In the genomic region with DNA sequence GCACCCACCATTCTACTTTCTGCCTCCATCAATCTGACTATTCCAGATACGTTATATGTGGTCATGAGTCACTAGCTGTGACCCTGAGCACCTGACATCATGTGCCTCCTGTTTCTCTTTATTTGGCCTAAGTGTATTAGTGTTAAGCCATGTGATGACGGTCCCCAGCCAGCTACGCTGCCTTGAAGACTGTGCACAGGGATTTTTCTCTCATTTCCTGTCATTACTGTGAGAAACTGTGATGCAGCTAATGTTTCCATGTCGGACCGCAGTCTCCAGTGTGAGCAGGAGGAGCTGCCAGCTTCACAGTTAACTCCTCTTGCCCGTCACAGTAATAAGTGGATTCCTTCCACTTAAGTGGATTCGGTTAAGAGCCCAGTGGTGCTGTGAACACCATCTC, we compare ENCODE assay signal across 16 cellular contexts. TPM values are rescaled to one million over a fixed set of nuclear protein-coding genes. Genes with fewer than 3 reads are reported as not detected.
DNase-seq lines count a peak whose midpoint lies in the region; ATAC-seq and TF ChIP-seq lines count a peak whose summit lies in the region.
"Had no signal": no experiment of that assay in that cellular context is flagged by ENCODE, and none has a peak within 500 bp of the region (broad histone marks: within the 10 kb centered on the region; RNA-seq: fewer than 3 reads in every experiment).

No MANE protein-coding gene starts in this region.

- TF ChIP-seq CTCF in AG10803 (conservative IDR thresholded peaks at IDR 0.05; ENCODE audit: low read length) (no peak), IMR-90 (conservative IDR thresholded peaks at IDR 0.05; ENCODE audit: low read depth, low read length) (no peak)

- H3K4me1 ChIP-seq in IMR-90 (ENCODE audit: control insufficient read depth, insufficient read depth, low read length): no peaks in the 10 kb centered on the region
- H3K4me1 ChIP-seq: breast epithelium had no signal

- H3K9ac ChIP-seq in IMR-90 (ENCODE audit: low read depth, low read length): no peak overlapping the region

- H3K23ac ChIP-seq in IMR-90 (ENCODE audit: low read depth, low read length): no peak overlapping the region

- ATAC-seq in IMR-90 (ENCODE audit: low read depth) (no peak), HG02981 (IDR thresholded peaks at IDR 0.05; ENCODE audit: unreplicated experiment) (no peak)

- no peak overlapping the region for H2BK120ac ChIP-seq in IMR-90 (ENCODE audit: low read depth, low read length)

- H3K9me1 ChIP-seq in IMR-90 (ENCODE audit: insufficient read depth, low read length): no peaks in the 10 kb centered on the region

- H3K4me2 ChIP-seq in IMR-90 (ENCODE audit: low read depth, low read length): no peak overlapping the region

- H2BK5ac ChIP-seq in IMR-90 (ENCODE audit: low read depth, low read length, poor library complexity, severe bottlenecking): no peak overlapping the region

- WGBS in IMR-90 (ENCODE audit: extremely low coverage in 2 of 2, insufficient read length in 1 of 2), 2 experiments: no CpG with 5 or more reads among the region's 7 CpGs

- DNase-seq in AG10803 (ENCODE audit: low read depth) (peak; percentile 21), IMR-90 (peak; percentile 10), myocyte (ENCODE audit: low read depth) (peak; percentile 12), NAMALWA (ENCODE audit: low spot score) (no peak), NCI-H1436 treated with DMSO at 0.1 percent for 48 hours (lab: John Stamatoyannopoulos, UW) (no peak), HuH-7.5 (ENCODE audit: low spot score) (no peak)
- DNase-seq: activated CD4-positive, CD25-positive, alpha-beta regulatory T cell treated with anti-CD3 and anti-CD28 coated beads, Interleukin-2, amount 50 U/mL, for 72 hours; activated naive CD4-positive, alpha-beta T cell treated with anti-CD3 and anti-CD28 coated beads for 36 hours; dorsolateral prefrontal cortex; erythroblast; NCI-H2107; Right ventricle myocardium superior had no signal

- H4K91ac ChIP-seq in IMR-90 (ENCODE audit: insufficient read depth, low read depth, low read length): no peak overlapping the region

- POLR2A ChIA-PET in IMR-90 (lab: Charles Lee; ENCODE audit: unreplicated experiment): interaction anchor here (0.7 kb wide), 1 partner anchor 81 kb away, joined by 4 read pairs; no protein-coding TSS in a partner anchor

- dilution Hi-C loops in IMR-90 (cut with HindIII; ENCODE audit: low sequenced_read_pairs, unreplicated experiment): no loop called here

- in situ Hi-C loops in IMR-90 (cut with MboI; ENCODE audit: low sequenced_read_pairs): loop anchor here (10.0 kb wide), 1 partner anchor 168 kb away; no protein-coding TSS in a partner anchor

- CTCF ChIA-PET in IMR-90 (lab: Yijun Ruan, JAX): interaction anchor here (0.7 to 0.9 kb wide), 2 partner anchors 64 to 645 kb away, joined by 3 to 5 read pairs; partner anchors contain the start of gene MRPS18A

- no peak overlapping the region for H3K4ac ChIP-seq in IMR-90 (ENCODE audit: low read depth, low read length)

- no peak overlapping the region for H4K5ac ChIP-seq in IMR-90 (ENCODE audit: low read depth, low read length)

- no peak overlapping the region for H2BK15ac ChIP-seq in IMR-90 (ENCODE audit: low read depth, low read length)

- no TSS peak for BruUV-seq in IMR-90 (replicated peaks; lab: Mats Ljungman, UMichigan)

- H2BK20ac ChIP-seq in IMR-90 (ENCODE audit: low read depth, low read length): no peak overlapping the region

- intact Hi-C loops in IMR-90 (cut with micrococcal nuclease): no loop called here

- H2AK9ac ChIP-seq in IMR-90 (replicated peaks; ENCODE audit: low read depth, low read length, poor library complexity): no peak overlapping the region

- H3K9me3 ChIP-seq in IMR-90 (ENCODE audit: control insufficient read depth, insufficient read depth, low read length): no peaks in the 10 kb centered on the region
- H3K9me3 ChIP-seq: breast epithelium had no signal

- no peaks in the 10 kb centered on the region for H3K36me3 ChIP-seq in IMR-90 (ENCODE audit: control insufficient read depth, insufficient read depth, low read length)
- H3K36me3 ChIP-seq: breast epithelium had no signal

- H3K79me1 ChIP-seq in IMR-90 (ENCODE audit: low read depth in 1 of 2, low read length in 2 of 2): no peaks in the 10 kb centered on the region

- no peak overlapping the region for H2AFZ ChIP-seq in IMR-90 (replicated peaks; ENCODE audit: low read length, poor library complexity)

- H3K4me3 ChIP-seq in AG10803 (ENCODE audit: low read length): no peak overlapping the region
- no peak overlapping the region for H3K4me3 ChIP-seq in IMR-90 (ENCODE audit: insufficient read depth, low read depth, low read length)
- H3K4me3 ChIP-seq: breast epithelium, dorsolateral prefrontal cortex had no signal

- H2AK5ac ChIP-seq in IMR-90 (ENCODE audit: low read depth, low read length): no peak overlapping the region

- TF ChIP-seq RAD21 in IMR-90 (IDR thresholded peaks at IDR 0.05; ENCODE audit: low read length): no peak

- H3K56ac ChIP-seq in IMR-90 (ENCODE audit: extremely low read depth, insufficient read depth, low read length): no peak overlapping the region

- no peak for TF ChIP-seq POLR2A in IMR-90 (IDR thresholded peaks at IDR 0.05; ENCODE audit: low read depth, low read length)

- no peak overlapping the region for H4K8ac ChIP-seq in IMR-90 (ENCODE audit: low read depth in 2 of 2, low read length in 2 of 2)

- H3K18ac ChIP-seq in IMR-90 (ENCODE audit: low read depth, low read length): no peak overlapping the region

- no peaks in the 10 kb centered on the region for H4K20me1 ChIP-seq in IMR-90 (ENCODE audit: insufficient read depth, low read length)

- no peak overlapping the region for H3K14ac ChIP-seq in IMR-90 (replicated peaks; ENCODE audit: low read depth, low read length)

- H3K27ac ChIP-seq in IMR-90 (ENCODE audit: insufficient read depth, low read length): no peak overlapping the region
- peak overlapping the region; percentile 26 for H3K27ac ChIP-seq in angular gyrus (ENCODE audit: low read depth, low read length)

- peaks cover 70% of the 10 kb centered on the region for H3K27me3 ChIP-seq in IMR-90 (ENCODE audit: control insufficient read depth, insufficient read depth, low read length)

TF ChIP-seq in IMR-90, 13 proteins besides CTCF, POLR2A, EP300 and RAD21:
- no peak for TF ChIP-seq USF2 (IDR thresholded peaks at IDR 0.05; ENCODE audit: low read depth, low read length)
- no peak for TF ChIP-seq NFE2L2 (IDR thresholded peaks at IDR 0.05; ENCODE audit: low read depth, low read length)
- TF ChIP-seq RCOR1 (IDR thresholded peaks at IDR 0.05; ENCODE audit: insufficient replicate concordance, low read length): no peak
- no peak for TF ChIP-seq MAFK (IDR thresholded peaks at IDR 0.05; ENCODE audit: low read depth, low read length)
- TF ChIP-seq FOS (IDR thresholded peaks at IDR 0.05; ENCODE audit: low read depth, low read length): no peak
- no peak for TF ChIP-seq CEBPB (IDR thresholded peaks at IDR 0.05; ENCODE audit: low read depth, low read length)
- TF ChIP-seq RFX5 (IDR thresholded peaks at IDR 0.05; ENCODE audit: low read depth, low read length): no peak
- TF ChIP-seq, protein P1, sequence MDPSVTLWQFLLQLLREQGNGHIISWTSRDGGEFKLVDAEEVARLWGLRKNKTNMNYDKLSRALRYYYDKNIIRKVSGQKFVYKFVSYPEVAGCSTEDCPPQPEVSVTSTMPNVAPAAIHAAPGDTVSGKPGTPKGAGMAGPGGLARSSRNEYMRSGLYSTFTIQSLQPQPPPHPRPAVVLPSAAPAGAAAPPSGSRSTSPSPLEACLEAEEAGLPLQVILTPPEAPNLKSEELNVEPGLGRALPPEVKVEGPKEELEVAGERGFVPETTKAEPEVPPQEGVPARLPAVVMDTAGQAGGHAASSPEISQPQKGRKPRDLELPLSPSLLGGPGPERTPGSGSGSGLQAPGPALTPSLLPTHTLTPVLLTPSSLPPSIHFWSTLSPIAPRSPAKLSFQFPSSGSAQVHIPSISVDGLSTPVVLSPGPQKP (IDR thresholded peaks at IDR 0.05; ENCODE audit: borderline replicate concordance, low read depth, low read length): no peak
- TF ChIP-seq SMC3 (IDR thresholded peaks at IDR 0.05; ENCODE audit: low read depth, low read length): no peak
- no peak for TF ChIP-seq MXI1 (IDR thresholded peaks at IDR 0.05; ENCODE audit: borderline replicate concordance, low read depth, low read length)
- no peak for TF ChIP-seq CHD1 (IDR thresholded peaks at IDR 0.05; ENCODE audit: low read depth, low read length)
- TF ChIP-seq BHLHE40 (IDR thresholded peaks at IDR 0.05; ENCODE audit: low read depth, low read length): no peak

RNA-seq across cellular contexts. Expression of gene SPATS1, which starts 9.9 kb away (rescaled TPM):
- total RNA-seq in IMR-90 (2012; rRNA removed): not detected in 2 replicates
- polyA plus RNA-seq in IMR-90 (2012; rRNA removed): not detected in 2 replicates
- not detected in 2 replicates for polyA plus RNA-seq in IMR-90 (2012; cell fraction: cytosol; rRNA removed)
- not detected in 2 replicates for polyA plus RNA-seq in IMR-90 (2012; cell fraction: nucleus; rRNA removed; ENCODE audit: low replicate concordance)
- total RNA-seq in myocyte: not detected in 2 replicates
- not detected for polyA plus RNA-seq in myocyte (2012)
- total RNA-seq: activated naive CD4-positive, alpha-beta T cell treated with anti-CD3 and anti-CD28 coated beads for 36 hours; breast epithelium; Right ventricle myocardium superior; subcutaneous adipose tissue had no signal

RNA-seq across cellular contexts. Expression of gene AARS2, which starts 19.4 kb away (rescaled TPM):
- total RNA-seq in IMR-90 (2012; rRNA removed): 10.4 and 10.8 TPM in 2 replicates
- polyA plus RNA-seq in IMR-90 (2012; rRNA removed): 9.1 and 10.3 TPM in 2 replicates
- 8.0 and 8.9 TPM in 2 replicates for polyA plus RNA-seq in IMR-90 (2012; cell fraction: cytosol; rRNA removed)
- 15.6 and 29.8 TPM in 2 replicates for polyA plus RNA-seq in IMR-90 (2012; cell fraction: nucleus; rRNA removed; ENCODE audit: low replicate concordance)
- 6.1 and 6.8 TPM in 2 replicates for total RNA-seq in myocyte
- 5.6 TPM for polyA plus RNA-seq in myocyte (2012)

RNA-seq across cellular contexts. Expression of gene CDC5L, which starts 54.9 kb away (rescaled TPM):
- total RNA-seq in IMR-90 (2012; rRNA removed) (17.7 and 29.7 TPM in 2 replicates), myocyte (23.0 and 23.6 TPM in 2 replicates)
- 8.9 and 9.9 TPM in 2 replicates for polyA plus RNA-seq in IMR-90 (2012; rRNA removed)
- polyA plus RNA-seq in IMR-90 (2012; cell fraction: cytosol; rRNA removed): 1.4 and 2.0 TPM in 2 replicates
- 0.79 and 4.7 TPM in 2 replicates for polyA plus RNA-seq in IMR-90 (2012; cell fraction: nucleus; rRNA removed; ENCODE audit: low replicate concordance)
- polyA plus RNA-seq in myocyte (2012): 6.4 TPM

Comparison
In these comparisons a context has a peak if more than half of its experiments do, and no peak if none do; other contexts are left out.
1. DNase-seq: peak in AG10803 (single experiment), IMR-90 (single experiment) and myocyte (single experiment); none in NAMALWA (single experiment), NCI-H1436 treated with DMSO at 0.1 percent for 48 hours (single experiment) and HuH-7.5 (single experiment).